In genomic region chr6:24936641-24937317, GRCh38 we compare ENCODE assay signal across 8 cellular contexts. TPM values are rescaled to one million over a fixed set of nuclear protein-coding genes. Genes with fewer than 3 reads are reported as not detected.
DNase-seq lines count a peak whose midpoint lies in the region; ATAC-seq and TF ChIP-seq lines count a peak whose summit lies in the region.

No MANE protein-coding gene starts in this region.

- 84% methylated on average over 5 of the region's 5 CpGs; no CpG with 5 or more reads in 1 of the 2 donors for WGBS in transverse colon (ENCODE audit: low coverage in 1 of 2), 2 donors

- CTCF ChIA-PET in activated B cell treated with CpG ODN at 0.5 μM for 24 hours (lab: Charles Lee), result interaction anchor here (1.3 to 7.9 kb wide), 10 partner anchors 14 to 134 kb away, joined by 3 to 113 read pairs (median 6); no protein-coding TSS in a partner anchor
- CTCF ChIA-PET in naive thymus-derived CD4-positive, alpha-beta T cell (lab: Charles Lee), result interaction anchor here (0.6 to 11.7 kb wide), 17 partner anchors 9 to 1187 kb away, joined by 3 to 293 read pairs (median 4); a partner anchor contains a TSS

- peaks cover 2 to 8% (median 5%) of the 10 kb centered on the region in 3 experiments for H3K36me3 ChIP-seq in naive thymus-derived CD4-positive, alpha-beta T cell (ENCODE audit: control insufficient read depth in 2 of 3, insufficient read depth in 3 of 3, low read length in 3 of 3)
- H3K36me3 ChIP-seq in transverse colon, result no peaks in the 10 kb centered on the region

- H3K9me3 Mint-ChIP-seq in activated B cell treated with CpG ODN at 0.5 μM for 24 hours, result no peaks in the 10 kb centered on the region
- H3K9me3 Mint-ChIP-seq in naive thymus-derived CD4-positive, alpha-beta T cell, result peaks cover 0 to 7% (median 0%) of the 10 kb centered on the region in 11 donors

- no peaks in the 10 kb centered on the region for H3K9me3 ChIP-seq in naive thymus-derived CD4-positive, alpha-beta T cell (ENCODE audit: control insufficient read depth in 2 of 3, low read length in 3 of 3)
- no peaks in the 10 kb centered on the region for H3K9me3 ChIP-seq in transverse colon

- no peaks in the 10 kb centered on the region for H3K27me3 ChIP-seq in naive thymus-derived CD4-positive, alpha-beta T cell (ENCODE audit: control insufficient read depth in 2 of 2, insufficient read depth in 2 of 2, low read length in 2 of 2)
- no peaks in the 10 kb centered on the region for H3K27me3 ChIP-seq in transverse colon

- ATAC-seq in GM18907 (IDR thresholded peaks at IDR 0.05; ENCODE audit: unreplicated experiment) (peak; percentile 75), HG02852 (IDR thresholded peaks at IDR 0.05; ENCODE audit: unreplicated experiment) (peak; percentile 69), activated B cell treated with CpG ODN at 0.5 μM for 24 hours (ENCODE audit: low read depth) (peak; percentile 68)
- peak; percentile 81 for ATAC-seq in naive thymus-derived CD4-positive, alpha-beta T cell

- DNase-seq in activated B cell treated with CpG ODN at 0.5 μM for 24 hours (no peak), NCI-H510A treated with DMSO at 0.1 percent for 48 hours (lab: John Stamatoyannopoulos, UW) (no peak), NCI-H345 (lab: John Stamatoyannopoulos, UW) (no peak), transverse colon (no peak), NCI-H2081 (lab: John Stamatoyannopoulos, UW) (no peak)
- DNase-seq in naive thymus-derived CD4-positive, alpha-beta T cell, result peak in 7 of 9 donors; percentile 42 to 84 (median 55)

- peak overlapping the region; percentile 91 for H3K27ac Mint-ChIP-seq in activated B cell treated with CpG ODN at 0.5 μM for 24 hours
- peak overlapping the region; percentile 88 to 99 (median 93) for H3K27ac Mint-ChIP-seq in naive thymus-derived CD4-positive, alpha-beta T cell

- peak overlapping the region; percentile 85 for H3K27ac ChIP-seq in naive thymus-derived CD4-positive, alpha-beta T cell (ENCODE audit: low read depth, low read length)
- H3K27ac ChIP-seq in transverse colon, result peak overlapping the region in 1 of 4 donors; percentile 26

- peaks cover 43 to 49% of the 10 kb centered on the region in 2 donors for H3K4me1 ChIP-seq in naive thymus-derived CD4-positive, alpha-beta T cell (ENCODE audit: control insufficient read depth in 2 of 2, insufficient read depth in 2 of 2, low read length in 2 of 2)
- peaks cover 0 to 3% (median 0%) of the 10 kb centered on the region in 4 donors for H3K4me1 ChIP-seq in transverse colon

- in situ Hi-C loops in transverse colon (cut with MboI; ENCODE audit: low pct_ligation_motif_present in 1 of 4, low pct_unique_long_range_greater_than_20kb in 1 of 4, low sequenced_read_pairs in 3 of 4), result no loop called here

- TF ChIP-seq POLR2A in transverse colon (IDR thresholded peaks at IDR 0.05), result no peak

- TF ChIP-seq EP300 in transverse colon (IDR thresholded peaks at IDR 0.05; ENCODE audit: low read depth), result no peak

- no peaks in the 10 kb centered on the region for H3K27me3 Mint-ChIP-seq in activated B cell treated with CpG ODN at 0.5 μM for 24 hours
- no peaks in the 10 kb centered on the region for H3K27me3 Mint-ChIP-seq in naive thymus-derived CD4-positive, alpha-beta T cell

- H3K4me3 ChIP-seq in naive thymus-derived CD4-positive, alpha-beta T cell (ENCODE audit: low read length), result peak overlapping the region; percentile 89
- H3K4me3 ChIP-seq in transverse colon, result no peak overlapping the region

- peak overlapping the region; percentile 91 for H3K4me3 Mint-ChIP-seq in activated B cell treated with CpG ODN at 0.5 μM for 24 hours
- peak overlapping the region; percentile 89 to 100 (median 98) for H3K4me3 Mint-ChIP-seq in naive thymus-derived CD4-positive, alpha-beta T cell

- peaks cover 41% of the 10 kb centered on the region for H3K36me3 Mint-ChIP-seq in activated B cell treated with CpG ODN at 0.5 μM for 24 hours (ENCODE audit: low read depth)
- H3K36me3 Mint-ChIP-seq in naive thymus-derived CD4-positive, alpha-beta T cell, result peaks cover 10 to 62% (median 29%) of the 10 kb centered on the region in 5 donors

- no peak for TF ChIP-seq CTCF in activated B cell treated with CpG ODN at 0.5 μM for 24 hours (IDR thresholded peaks at IDR 0.05)
- TF ChIP-seq CTCF in transverse colon (IDR thresholded peaks at IDR 0.05), result no peak

- peaks cover 95% of the 10 kb centered on the region for H3K4me1 Mint-ChIP-seq in activated B cell treated with CpG ODN at 0.5 μM for 24 hours
- peaks cover 48 to 68% (median 53%) of the 10 kb centered on the region in 7 donors for H3K4me1 Mint-ChIP-seq in naive thymus-derived CD4-positive, alpha-beta T cell

- POLR2A ChIA-PET in activated B cell treated with CpG ODN at 0.5 μM for 24 hours (lab: Charles Lee), result interaction anchor here (0.7 to 10.9 kb wide), 24 partner anchors 9 to 218 kb away, joined by 3 to 135 read pairs (median 6); partner anchors contain the start of gene C6orf62
- POLR2A ChIA-PET in naive thymus-derived CD4-positive, alpha-beta T cell (lab: Charles Lee), result interaction anchor here (0.5 to 19.0 kb wide), 18 partner anchors 8 to 1262 kb away, joined by 3 to 1484 read pairs (median 8); a partner anchor contains a TSS

- intact Hi-C loops in activated B cell treated with CpG ODN at 0.5 μM for 24 hours (cut with micrococcal nuclease) (loop anchor here (1.0 to 5.0 kb wide), 8 partner anchors 8 to 201 kb away; no protein-coding TSS in a partner anchor), transverse colon (cut with DNase I; ENCODE audit: low total_unique reads) (no loop called here)
- intact Hi-C loops in naive thymus-derived CD4-positive, alpha-beta T cell (cut with micrococcal nuclease), result loop anchor here (1.0 to 5.0 kb wide), 8 partner anchors 8 to 214 kb away; no protein-coding TSS in a partner anchor

RNA-seq across cellular contexts. Expression of gene RIPOR2, which starts 1.0 kb away (rescaled TPM):
- 260 and 302 TPM in 2 replicates for total RNA-seq in activated B cell treated with CpG ODN at 0.5 μM for 24 hours
- 100 to 1,000 TPM; 246 to 576 (median 431) TPM for total RNA-seq in naive thymus-derived CD4-positive, alpha-beta T cell
- 100 to 1,000 TPM; 532 to 813 TPM for polyA plus RNA-seq in naive thymus-derived CD4-positive, alpha-beta T cell
- total RNA-seq in transverse colon, result 10 to 100 TPM in 1 of 4 donors, 1 to 10 TPM in 3; 1.2 to 16.7 (median 5.2) TPM

Comparison
In these comparisons a context has a peak if more than half of its experiments do, and no peak if none do; other contexts are left out.
1. DNase-seq: peak in naive thymus-derived CD4-positive, alpha-beta T cell (7 of 9); none in activated B cell treated with CpG ODN at 0.5 μM for 24 hours (single experiment), NCI-H510A treated with DMSO at 0.1 percent for 48 hours (single experiment), NCI-H345 (single experiment), transverse colon (single experiment) and NCI-H2081 (0 of 2).
2. RNA of gene RIPOR2, which starts 1.0 kb away (total RNA-seq): 246 to 576 TPM in naive thymus-derived CD4-positive, alpha-beta T cell and 260 to 302 TPM in activated B cell treated with CpG ODN at 0.5 μM for 24 hours; 1.2 to 16.7 TPM in transverse colon; every median in the first group is over 10 times any median in the second.
3. Peak in every context shown above with its lines, with median percentiles within 50 percentile points of each other: ATAC-seq.